13 cellular contexts compared by ENCODE assay signal in genomic region chrX:51421972-51422371, GRCh38.
"Had no signal": no experiment of that assay in that cellular context is flagged by ENCODE, and none has a peak within 500 bp of the region (broad histone marks: within the 10 kb centered on the region; RNA-seq: fewer than 3 reads in every experiment).

No MANE protein-coding gene starts in this region.

- H3K27ac Mint-ChIP-seq: endodermal cell, natural killer cell had no signal

- DNase-seq: colonic mucosa; effector CD4-positive, alpha-beta T cell; endodermal cell; erythroblast; foreskin keratinocyte; kidney; mucosa of descending colon; natural killer cell; posterior cingulate gyrus; stimulated activated naive CD4-positive, alpha-beta T cell treated with Interleukin-2 at 50 U/mL for 16 hours; trophoblast cell had no signal

- ATAC-seq: foreskin keratinocyte, mucosa of descending colon, natural killer cell, sciatic nerve had no signal

- H3K4me3 ChIP-seq: colonic mucosa, mucosa of descending colon had no signal

- H3K9me3 Mint-ChIP-seq: natural killer cell, neural crest cell had no signal

- H3K4me1 ChIP-seq: colonic mucosa, foreskin keratinocyte had no signal

- H3K4me1 Mint-ChIP-seq: natural killer cell, neural crest cell had no signal

- H3K36me3 Mint-ChIP-seq: natural killer cell had no signal

- H3K27me3 ChIP-seq: colonic mucosa, foreskin keratinocyte had no signal

- H3K4me3 Mint-ChIP-seq: endodermal cell, natural killer cell, neural crest cell had no signal

- H3K27ac ChIP-seq: colonic mucosa, foreskin keratinocyte had no signal
